17 cellular contexts compared by ENCODE assay signal in the genomic region with DNA sequence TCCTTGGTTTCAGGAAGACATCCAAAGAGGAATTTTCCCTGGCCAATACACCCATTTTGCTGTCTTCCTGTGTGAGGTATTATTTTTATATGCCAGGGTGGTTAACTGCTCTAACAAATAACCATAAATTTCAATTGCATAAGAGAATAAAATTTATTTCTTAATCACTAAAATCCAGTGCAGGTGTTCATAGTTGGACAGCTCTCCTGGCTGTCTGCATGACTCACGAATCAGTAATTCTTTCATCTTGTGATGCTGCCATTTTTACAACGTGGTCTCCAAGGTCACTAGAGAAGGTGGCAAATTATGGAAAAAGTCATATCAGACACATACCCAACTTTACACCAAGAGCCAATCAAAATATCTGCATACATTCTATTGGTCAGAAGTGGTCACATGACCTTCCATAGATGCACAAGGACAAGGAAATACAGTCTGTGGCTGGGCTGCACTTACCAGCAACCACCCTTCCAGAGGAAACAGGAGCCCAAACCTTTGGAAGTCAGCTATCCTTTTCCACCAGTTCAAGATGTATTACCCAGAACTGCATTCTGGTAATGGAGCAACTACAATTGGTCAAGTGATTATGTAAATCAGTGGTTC.
"Had no signal": no experiment of that assay in that cellular context is flagged by ENCODE, and none has a peak within 500 bp of the region (broad histone marks: within the 10 kb centered on the region; RNA-seq: fewer than 3 reads in every experiment).

No MANE protein-coding gene starts in this region.

- H3K79me2 ChIP-seq: hepatocyte had no signal

- H3K4me2 ChIP-seq: hepatocyte had no signal

- DNase-seq: activated CD4-positive, CD25-positive, alpha-beta regulatory T cell treated with anti-CD3 and anti-CD28 coated beads, Interleukin-2, amount 50 U/mL, for 72 hours; activated naive CD4-positive, alpha-beta T cell treated with anti-CD3 and anti-CD28 coated beads for 36 hours; activated naive CD8-positive, alpha-beta T cell treated with anti-CD3 and anti-CD28 coated beads, Interleukin-2, amount 50 U/mL, for 24 hours; aorta; dermis blood vessel endothelial cell; islet precursor cell; left lung; mucosa of descending colon; naive thymus-derived CD4-positive, alpha-beta T cell; ovary; sigmoid colon; stimulated activated CD4-positive, alpha-beta T cell treated with anti-CD3 and anti-CD28 coated beads, Interleukin-1b, Interleukin-23, amount 100 ng/mL, for 48 hours; stomach; T1000; upper lobe of right lung had no signal

- H3K4me3 ChIP-seq: hepatocyte, left lung, mucosa of descending colon, ovary, sigmoid colon, stomach, thoracic aorta, upper lobe of right lung had no signal

- H3K9me3 ChIP-seq: left lung, mucosa of descending colon, ovary, sigmoid colon, stomach, thoracic aorta, upper lobe of right lung had no signal

- H3K27ac ChIP-seq: hepatocyte, left lung, ovary, stomach, thoracic aorta, upper lobe of right lung had no signal

- ATAC-seq: activated naive CD8-positive, alpha-beta T cell treated with anti-CD3 and anti-CD28 coated beads, Interleukin-2, amount 50 U/mL, for 24 hours; left lung; mucosa of descending colon; naive thymus-derived CD4-positive, alpha-beta T cell; upper lobe of right lung had no signal

- H3K36me3 ChIP-seq: left lung, ovary, sigmoid colon, stomach, thoracic aorta, upper lobe of right lung had no signal

- H2AFZ ChIP-seq: hepatocyte had no signal

- H3K27me3 ChIP-seq: hepatocyte, left lung, ovary, sigmoid colon, stomach, upper lobe of right lung had no signal
